ENCODE assay signal across 26 cellular contexts in genomic region chr12:116838395-116838794, GRCh38. TPM values are rescaled to one million over a fixed set of nuclear protein-coding genes. Genes with fewer than 3 reads are reported as not detected.
"Had no signal": no experiment of that assay in that cellular context is flagged by ENCODE, and none has a peak within 500 bp of the region (broad histone marks: within the 10 kb centered on the region; RNA-seq: fewer than 3 reads in every experiment).

No MANE protein-coding gene starts in this region.

- DNase-seq: activated CD4-positive, alpha-beta memory T cell treated with anti-CD3 and anti-CD28 coated beads, Interleukin-2, amount 10 ng/mL, durations not matched to agents 7 days and 5 days; activated CD4-positive, alpha-beta T cell treated with anti-CD3 and anti-CD28 coated beads, Interleukin-2, amount 50 U/mL, for 1 hour; activated CD4-positive, CD25-positive, alpha-beta regulatory T cell; activated gamma-delta T cell treated with Interleukin-2 at 50 U/mL for 16 hours; activated naive CD4-positive, alpha-beta T cell treated with anti-CD3 and anti-CD28 coated beads, Interleukin-2, amount 50 U/mL, for 16 hours; activated naive CD8-positive, alpha-beta T cell treated with anti-CD3 and anti-CD28 coated beads, Interleukin-2, amount 10 ng/mL, durations not matched to agents 7 days and 5 days; activated T-cell treated with anti-CD3 and anti-CD28 coated beads for 4 hours; activated T-cell treated with anti-CD3 and anti-CD28 coated beads, Interleukin-2, amount 50 U/mL, for 48 hours; adrenal gland; anterior cingulate cortex; NCI-H1048; NCI-H1417 treated with DMSO at 0.1 percent for 48 hours; NCI-H1694; NCI-H2029 treated with DMSO at 0.1 percent for 48 hours; NCI-H345; NCI-H510A; NCI-H526 treated with DMSO at 0.1 percent for 48 hours; NCI-H82; Peyer's patch; SIG-M5; T-cell; T-helper 2 cell; T1000 had no signal

- H3K27me3 ChIP-seq: adrenal gland, breast epithelium, Peyer's patch had no signal

- H3K4me1 ChIP-seq: adrenal gland, breast epithelium, Peyer's patch had no signal

- H3K9me3 ChIP-seq: adrenal gland, breast epithelium, Peyer's patch had no signal

- H3K4me3 ChIP-seq: adrenal gland, breast epithelium, Peyer's patch had no signal

- H3K27ac ChIP-seq: adrenal gland, breast epithelium, Peyer's patch had no signal

- H3K36me3 ChIP-seq: adrenal gland, breast epithelium, Peyer's patch had no signal

RNA-seq across cellular contexts. Expression of gene HRK, which starts 42.8 kb away (rescaled TPM):
- total RNA-seq: activated CD4-positive, alpha-beta memory T cell treated with anti-CD3 and anti-CD28 coated beads, Interleukin-2, amount 10 ng/mL, durations not matched to agents 7 days and 5 days; activated CD8-positive, alpha-beta memory T cell treated with anti-CD3 and anti-CD28 coated beads for 36 hours; activated naive CD8-positive, alpha-beta T cell treated with anti-CD3 and anti-CD28 coated beads, Interleukin-2, amount 10 ng/mL, durations not matched to agents 7 days and 5 days; activated T-helper 2 cell treated with anti-CD3 and anti-CD28 coated beads, Interferon-gamma antibody, Interleukin-2, Interleukin-4, amounts not matched to agents 10 μg/mL and 5 μg/mL and 100 μg/mL, durations not matched to agents 14 hours and 24 hours and 36 hours; Peyer's patch had no signal
